8 cellular contexts compared by ENCODE assay signal in genomic region chr12:70049596-70050360, GRCh38.
DNase-seq lines count a peak whose midpoint lies in the region; ATAC-seq and TF ChIP-seq lines count a peak whose summit lies in the region.

No MANE protein-coding gene starts in this region.

- ATAC-seq in GM19351 (IDR thresholded peaks at IDR 0.05; ENCODE audit: unreplicated experiment) (peak; percentile 96), HG03196 (IDR thresholded peaks at IDR 0.05; ENCODE audit: unreplicated experiment) (peak; percentile 88)
- ATAC-seq in activated CD8-positive, alpha-beta T cell treated with anti-CD3 and anti-CD28 coated beads for 36 hours: peak; percentile 95

- DNase-seq in CD14-positive monocyte (ENCODE audit: low spot score) (no peak), HEK293T (ENCODE audit: extremely low spot score) (no peak), posterior vena cava (ENCODE audit: low spot score) (no peak), osteocyte (ENCODE audit: extremely low spot score, unreplicated experiment) (no peak)
- DNase-seq in activated CD8-positive, alpha-beta T cell treated with anti-CD3 and anti-CD28 coated beads for 36 hours: peak; percentile 46
- peak; percentile 0 for DNase-seq in stimulated activated CD8-positive, alpha-beta memory T cell treated with anti-CD3 and anti-CD28 coated beads, Interleukin-7, amount 100 ng/mL, for 24 hours (ENCODE audit: low read depth)

- H3K4me1 Mint-ChIP-seq in CD14-positive monocyte (peaks cover 51% of the 10 kb centered on the region), osteocyte (ENCODE audit: unreplicated experiment) (no peaks in the 10 kb centered on the region)
- H3K4me1 Mint-ChIP-seq in activated CD8-positive, alpha-beta T cell treated with anti-CD3 and anti-CD28 coated beads for 36 hours (ENCODE audit: low read depth): peaks cover 8% of the 10 kb centered on the region

- intact Hi-C loops in CD14-positive monocyte (cut with micrococcal nuclease): no loop called here
- intact Hi-C loops in activated CD8-positive, alpha-beta T cell treated with anti-CD3 and anti-CD28 coated beads for 36 hours (cut with micrococcal nuclease): no loop called here
- intact Hi-C loops in posterior vena cava (cut with DNase I): no loop called here

- H3K4me3 Mint-ChIP-seq in CD14-positive monocyte (peak overlapping the region; percentile 7 to 50), osteocyte (ENCODE audit: unreplicated experiment) (no peak overlapping the region)
- H3K4me3 Mint-ChIP-seq in activated CD8-positive, alpha-beta T cell treated with anti-CD3 and anti-CD28 coated beads for 36 hours: no peak overlapping the region

- H3K27me3 Mint-ChIP-seq in CD14-positive monocyte (ENCODE audit: low read depth in 3 of 3) (peaks cover 0 to 2% (median 1%) of the 10 kb centered on the region in 3 donors), osteocyte (ENCODE audit: unreplicated experiment) (peaks cover 12% of the 10 kb centered on the region)
- peaks cover 2% of the 10 kb centered on the region for H3K27me3 Mint-ChIP-seq in activated CD8-positive, alpha-beta T cell treated with anti-CD3 and anti-CD28 coated beads for 36 hours

- H3K9me3 Mint-ChIP-seq in CD14-positive monocyte: peaks cover 0 to 3% (median 0%) of the 10 kb centered on the region in 7 donors
- no peaks in the 10 kb centered on the region for H3K9me3 Mint-ChIP-seq in activated CD8-positive, alpha-beta T cell treated with anti-CD3 and anti-CD28 coated beads for 36 hours
- no peaks in the 10 kb centered on the region for H3K9me3 Mint-ChIP-seq in osteocyte (ENCODE audit: unreplicated experiment)

- H3K27ac Mint-ChIP-seq in CD14-positive monocyte (peak overlapping the region; percentile 52 to 88 (median 75)), osteocyte (ENCODE audit: unreplicated experiment) (no peak overlapping the region)
- H3K27ac Mint-ChIP-seq in activated CD8-positive, alpha-beta T cell treated with anti-CD3 and anti-CD28 coated beads for 36 hours: no peak overlapping the region

- H3K36me3 Mint-ChIP-seq in CD14-positive monocyte (no peaks in the 10 kb centered on the region), osteocyte (ENCODE audit: unreplicated experiment) (no peaks in the 10 kb centered on the region)
- no peaks in the 10 kb centered on the region for H3K36me3 Mint-ChIP-seq in activated CD8-positive, alpha-beta T cell treated with anti-CD3 and anti-CD28 coated beads for 36 hours (ENCODE audit: low read depth)

- TF ChIP-seq CTCF in CD14-positive monocyte (IDR thresholded peaks at IDR 0.05) (no peak), osteocyte (IDR thresholded peaks at IDR 0.05) (no peak)
- no peak for TF ChIP-seq CTCF in activated CD8-positive, alpha-beta T cell treated with anti-CD3 and anti-CD28 coated beads for 36 hours (IDR thresholded peaks at IDR 0.05)

- POLR2A ChIA-PET in activated CD8-positive, alpha-beta T cell treated with anti-CD3 and anti-CD28 coated beads for 36 hours (lab: Charles Lee): no interaction called here
- POLR2A ChIA-PET in HEK293T (lab: Yijun Ruan, JAX): no interaction called here

- CTCF ChIA-PET in activated CD8-positive, alpha-beta T cell treated with anti-CD3 and anti-CD28 coated beads for 36 hours (lab: Charles Lee): interaction anchor here (0.9 to 1.1 kb wide), 2 partner anchors 13 to 527 kb away, joined by 3 read pairs; no protein-coding TSS in a partner anchor
- CTCF ChIA-PET in HEK293T (lab: Yijun Ruan, JAX): no interaction called here

TF ChIP-seq in HEK293T, 16 proteins besides CTCF, POLR2A, EP300 and RAD21:
- TF ChIP-seq FOXM1 (IDR thresholded peaks at IDR 0.05; ENCODE audit: borderline replicate concordance) (no peak), ARNT (IDR thresholded peaks at IDR 0.05) (no peak), SP1 (IDR thresholded peaks at IDR 0.05) (no peak), FOXK2 (IDR thresholded peaks at IDR 0.05) (no peak), PKNOX1 (IDR thresholded peaks at IDR 0.05) (no peak), TARDBP (IDR thresholded peaks at IDR 0.05) (no peak), SUZ12 (IDR thresholded peaks at IDR 0.05) (no peak), FOXA1 (IDR thresholded peaks at IDR 0.05) (no peak), NFRKB (IDR thresholded peaks at IDR 0.05) (no peak)
TF ChIP-seq in HEK293T: peak in this region for 0.

Comparison
In these comparisons a context has a peak if more than half of its experiments do, and no peak if none do; other contexts are left out.
1. DNase-seq: peak in activated CD8-positive, alpha-beta T cell treated with anti-CD3 and anti-CD28 coated beads for 36 hours (single experiment) and stimulated activated CD8-positive, alpha-beta memory T cell treated with anti-CD3 and anti-CD28 coated beads, Interleukin-7, amount 100 ng/mL, for 24 hours (single experiment); none in CD14-positive monocyte (single experiment), HEK293T (single experiment), posterior vena cava (single experiment) and osteocyte (single experiment).
2. H3K27ac Mint-ChIP-seq: peak in CD14-positive monocyte (7 of 7); none in activated CD8-positive, alpha-beta T cell treated with anti-CD3 and anti-CD28 coated beads for 36 hours (single experiment) and osteocyte (single experiment).
3. H3K4me3 Mint-ChIP-seq: peak in CD14-positive monocyte (2 of 2); none in activated CD8-positive, alpha-beta T cell treated with anti-CD3 and anti-CD28 coated beads for 36 hours (single experiment) and osteocyte (single experiment).
4. Peak in every context shown above with its lines, with median percentiles within 50 percentile points of each other: ATAC-seq.